Comparison of ENCODE assay signal across 1 cellular context in the genomic region with DNA sequence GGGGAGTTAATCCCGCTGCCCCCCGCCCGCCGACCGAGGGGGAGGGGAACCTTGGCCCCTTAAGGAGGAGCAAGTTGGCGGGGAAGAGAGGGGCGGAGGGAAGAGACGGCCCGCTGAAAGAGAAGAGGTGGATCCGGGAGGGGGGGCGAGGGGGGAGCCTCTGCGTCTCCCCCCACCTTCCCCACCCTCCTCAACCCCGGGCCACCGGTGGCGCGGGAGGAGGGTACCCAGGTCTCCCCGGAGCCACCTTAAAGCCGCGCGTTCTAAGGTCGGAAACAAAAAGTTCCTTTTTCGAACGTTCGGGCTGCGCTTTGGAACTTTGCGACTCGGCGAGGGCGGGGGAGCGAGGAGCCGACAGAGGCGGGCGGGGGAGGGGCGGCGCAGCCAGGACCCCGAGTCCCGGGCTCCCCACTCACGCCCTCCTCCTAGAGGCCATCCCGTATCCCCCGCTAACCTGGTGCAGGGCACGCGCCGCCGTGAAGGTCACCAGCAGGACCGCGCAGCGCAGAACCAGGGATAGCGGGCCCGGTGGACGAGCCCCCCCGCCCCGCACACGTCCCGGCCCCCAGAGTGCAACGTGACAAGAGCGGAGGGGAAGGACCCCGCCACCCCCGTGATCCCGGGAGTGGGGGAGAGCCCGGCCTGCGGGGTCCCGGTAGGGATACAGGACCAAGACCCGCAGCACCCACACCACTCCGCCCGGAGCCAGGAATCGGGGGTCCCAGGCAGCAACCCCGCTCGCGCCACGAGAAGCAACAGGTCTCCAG.
TF ChIP-seq lines count a peak whose summit lies in the region.

No MANE protein-coding gene starts in this region.

TF ChIP-seq in HepG2, 621 proteins besides CTCF, POLR2A, EP300 and RAD21 (continued from another document):
- TF ChIP-seq, protein P1, sequence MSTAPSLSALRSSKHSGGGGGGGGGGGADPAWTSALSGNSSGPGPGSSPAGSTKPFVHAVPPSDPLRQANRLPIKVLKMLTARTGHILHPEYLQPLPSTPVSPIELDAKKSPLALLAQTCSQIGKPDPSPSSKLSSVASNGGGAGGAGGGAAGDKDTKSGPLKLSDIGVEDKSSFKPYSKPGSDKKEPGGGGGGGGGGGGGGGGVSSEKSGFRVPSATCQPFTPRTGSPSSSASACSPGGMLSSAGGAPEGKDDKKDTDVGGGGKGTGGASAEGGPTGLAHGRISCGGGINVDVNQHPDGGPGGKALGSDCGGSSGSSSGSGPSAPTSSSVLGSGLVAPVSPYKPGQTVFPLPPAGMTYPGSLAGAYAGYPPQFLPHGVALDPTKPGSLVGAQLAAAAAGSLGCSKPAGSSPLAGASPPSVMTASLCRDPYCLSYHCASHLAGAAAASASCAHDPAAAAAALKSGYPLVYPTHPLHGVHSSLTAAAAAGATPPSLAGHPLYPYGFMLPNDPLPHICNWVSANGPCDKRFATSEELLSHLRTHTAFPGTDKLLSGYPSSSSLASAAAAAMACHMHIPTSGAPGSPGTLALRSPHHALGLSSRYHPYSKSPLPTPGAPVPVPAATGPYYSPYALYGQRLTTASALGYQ (CRISPR knock-in tag; IDR thresholded peaks at IDR 0.05) = peak; percentile 14; the same call in 1 of the 2 replicates
- TF ChIP-seq, protein P2, sequence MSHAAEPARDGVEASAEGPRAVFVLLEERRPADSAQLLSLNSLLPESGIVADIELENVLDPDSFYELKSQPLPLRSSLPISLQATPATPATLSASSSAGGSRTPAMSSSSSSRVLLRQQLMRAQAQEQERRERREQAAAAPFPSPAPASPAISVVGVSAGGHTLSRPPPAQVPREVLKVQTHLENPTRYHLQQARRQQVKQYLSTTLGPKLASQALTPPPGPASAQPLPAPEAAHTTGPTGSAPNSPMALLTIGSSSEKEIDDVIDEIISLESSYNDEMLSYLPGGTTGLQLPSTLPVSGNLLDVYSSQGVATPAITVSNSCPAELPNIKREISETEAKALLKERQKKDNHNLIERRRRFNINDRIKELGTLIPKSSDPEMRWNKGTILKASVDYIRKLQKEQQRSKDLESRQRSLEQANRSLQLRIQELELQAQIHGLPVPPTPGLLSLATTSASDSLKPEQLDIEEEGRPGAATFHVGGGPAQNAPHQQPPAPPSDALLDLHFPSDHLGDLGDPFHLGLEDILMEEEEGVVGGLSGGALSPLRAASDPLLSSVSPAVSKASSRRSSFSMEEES (CRISPR knock-in tag; IDR thresholded peaks at IDR 0.05) = 0 out of 2 replicates have a peak, but pooled peaks have one; percentile 11
- TF ChIP-seq MLLT10 (CRISPR knock-in tag; IDR thresholded peaks at IDR 0.05) (no peak), REXO4 (CRISPR knock-in tag; IDR thresholded peaks at IDR 0.05; ENCODE audit: borderline replicate concordance) (no peak), KMT2B (CRISPR knock-in tag; IDR thresholded peaks at IDR 0.05) (no peak), IKZF4 (CRISPR knock-in tag; IDR thresholded peaks at IDR 0.05; ENCODE audit: borderline replicate concordance, low read depth, not compliant biosample characterization) (no peak), ZEB1 (IDR thresholded peaks at IDR 0.05; ENCODE audit: insufficient replicate concordance, low read depth) (no peak)
- TF ChIP-seq, protein P3, sequence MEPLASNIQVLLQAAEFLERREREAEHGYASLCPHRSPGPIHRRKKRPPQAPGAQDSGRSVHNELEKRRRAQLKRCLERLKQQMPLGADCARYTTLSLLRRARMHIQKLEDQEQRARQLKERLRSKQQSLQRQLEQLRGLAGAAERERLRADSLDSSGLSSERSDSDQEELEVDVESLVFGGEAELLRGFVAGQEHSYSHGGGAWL (CRISPR knock-in tag; IDR thresholded peaks at IDR 0.05) = peak; percentile 75
- TF ChIP-seq, protein P4, sequence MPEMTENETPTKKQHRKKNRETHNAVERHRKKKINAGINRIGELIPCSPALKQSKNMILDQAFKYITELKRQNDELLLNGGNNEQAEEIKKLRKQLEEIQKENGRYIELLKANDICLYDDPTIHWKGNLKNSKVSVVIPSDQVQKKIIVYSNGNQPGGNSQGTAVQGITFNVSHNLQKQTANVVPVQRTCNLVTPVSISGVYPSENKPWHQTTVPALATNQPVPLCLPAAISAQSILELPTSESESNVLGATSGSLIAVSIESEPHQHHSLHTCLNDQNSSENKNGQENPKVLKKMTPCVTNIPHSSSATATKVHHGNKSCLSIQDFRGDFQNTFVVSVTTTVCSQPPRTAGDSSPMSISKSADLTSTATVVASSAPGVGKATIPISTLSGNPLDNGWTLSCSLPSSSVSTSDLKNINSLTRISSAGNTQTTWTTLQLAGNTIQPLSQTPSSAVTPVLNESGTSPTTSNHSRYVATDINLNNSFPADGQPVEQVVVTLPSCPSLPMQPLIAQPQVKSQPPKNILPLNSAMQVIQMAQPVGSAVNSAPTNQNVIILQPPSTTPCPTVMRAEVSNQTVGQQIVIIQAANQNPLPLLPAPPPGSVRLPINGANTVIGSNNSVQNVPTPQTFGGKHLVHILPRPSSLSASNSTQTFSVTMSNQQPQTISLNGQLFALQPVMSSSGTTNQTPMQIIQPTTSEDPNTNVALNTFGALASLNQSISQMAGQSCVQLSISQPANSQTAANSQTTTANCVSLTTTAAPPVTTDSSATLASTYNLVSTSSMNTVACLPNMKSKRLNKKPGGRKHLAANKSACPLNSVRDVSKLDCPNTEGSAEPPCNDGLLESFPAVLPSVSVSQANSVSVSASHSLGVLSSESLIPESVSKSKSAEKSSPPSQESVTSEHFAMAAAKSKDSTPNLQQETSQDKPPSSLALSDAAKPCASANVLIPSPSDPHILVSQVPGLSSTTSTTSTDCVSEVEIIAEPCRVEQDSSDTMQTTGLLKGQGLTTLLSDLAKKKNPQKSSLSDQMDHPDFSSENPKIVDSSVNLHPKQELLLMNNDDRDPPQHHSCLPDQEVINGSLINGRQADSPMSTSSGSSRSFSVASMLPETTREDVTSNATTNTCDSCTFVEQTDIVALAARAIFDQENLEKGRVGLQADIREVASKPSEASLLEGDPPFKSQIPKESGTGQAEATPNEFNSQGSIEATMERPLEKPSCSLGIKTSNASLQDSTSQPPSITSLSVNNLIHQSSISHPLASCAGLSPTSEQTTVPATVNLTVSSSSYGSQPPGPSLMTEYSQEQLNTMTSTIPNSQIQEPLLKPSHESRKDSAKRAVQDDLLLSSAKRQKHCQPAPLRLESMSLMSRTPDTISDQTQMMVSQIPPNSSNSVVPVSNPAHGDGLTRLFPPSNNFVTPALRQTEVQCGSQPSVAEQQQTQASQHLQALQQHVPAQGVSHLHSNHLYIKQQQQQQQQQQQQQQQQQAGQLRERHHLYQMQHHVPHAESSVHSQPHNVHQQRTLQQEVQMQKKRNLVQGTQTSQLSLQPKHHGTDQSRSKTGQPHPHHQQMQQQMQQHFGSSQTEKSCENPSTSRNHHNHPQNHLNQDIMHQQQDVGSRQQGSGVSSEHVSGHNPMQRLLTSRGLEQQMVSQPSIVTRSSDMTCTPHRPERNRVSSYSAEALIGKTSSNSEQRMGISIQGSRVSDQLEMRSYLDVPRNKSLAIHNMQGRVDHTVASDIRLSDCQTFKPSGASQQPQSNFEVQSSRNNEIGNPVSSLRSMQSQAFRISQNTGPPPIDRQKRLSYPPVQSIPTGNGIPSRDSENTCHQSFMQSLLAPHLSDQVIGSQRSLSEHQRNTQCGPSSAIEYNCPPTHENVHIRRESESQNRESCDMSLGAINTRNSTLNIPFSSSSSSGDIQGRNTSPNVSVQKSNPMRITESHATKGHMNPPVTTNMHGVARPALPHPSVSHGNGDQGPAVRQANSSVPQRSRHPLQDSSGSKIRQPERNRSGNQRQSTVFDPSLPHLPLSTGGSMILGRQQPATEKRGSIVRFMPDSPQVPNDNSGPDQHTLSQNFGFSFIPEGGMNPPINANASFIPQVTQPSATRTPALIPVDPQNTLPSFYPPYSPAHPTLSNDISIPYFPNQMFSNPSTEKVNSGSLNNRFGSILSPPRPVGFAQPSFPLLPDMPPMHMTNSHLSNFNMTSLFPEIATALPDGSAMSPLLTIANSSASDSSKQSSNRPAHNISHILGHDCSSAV (CRISPR knock-in tag; IDR thresholded peaks at IDR 0.05; ENCODE audit: borderline replicate concordance) = no peak
TF ChIP-seq in HepG2: peak in this region for 128.
